26 cellular contexts compared by ENCODE assay signal in the genomic region with DNA sequence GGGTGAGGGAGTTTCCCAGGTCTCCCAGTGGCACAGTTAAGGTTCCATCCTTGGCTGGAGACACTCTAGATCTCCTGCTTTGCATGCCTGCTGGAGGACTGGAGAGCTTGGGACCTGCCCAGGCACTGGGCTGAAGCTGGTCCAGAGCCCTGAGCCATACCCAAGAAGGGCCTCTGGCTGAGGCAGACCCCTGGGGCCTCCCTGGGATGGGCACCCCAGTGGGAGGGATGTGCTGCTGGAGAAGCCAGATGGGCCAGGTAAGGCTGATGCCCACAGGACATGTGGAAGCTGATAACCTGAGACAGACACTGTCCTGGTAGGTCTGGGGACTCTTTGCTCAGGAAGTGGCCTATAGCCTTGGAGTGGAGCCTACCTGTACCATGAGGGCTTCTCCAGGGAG.
DNase-seq lines count a peak whose midpoint lies in the region; ATAC-seq and TF ChIP-seq lines count a peak whose summit lies in the region.
"Had no signal": no experiment of that assay in that cellular context is flagged by ENCODE, and none has a peak within 500 bp of the region (broad histone marks: within the 10 kb centered on the region; RNA-seq: fewer than 3 reads in every experiment).

No MANE protein-coding gene starts in this region.

- no peaks in the 10 kb centered on the region for H3K36me3 Mint-ChIP-seq in natural killer cell treated with Interleukin-12 subunit alpha and Interleukin-12 subunit beta and Interleukin-15 and Interleukin-18, amount 100 ng/mL, for 72 hours
- H3K36me3 Mint-ChIP-seq in natural killer cell = no peaks in the 10 kb centered on the region
- no peaks in the 10 kb centered on the region for H3K36me3 Mint-ChIP-seq in activated T-helper 17 cell treated with anti-CD3 and anti-CD28 coated beads, Interleukin-2, amount 50 U/mL, for 72 hours (ENCODE audit: low read depth)
- H3K36me3 Mint-ChIP-seq: CD14-positive monocyte; CD4-positive, alpha-beta memory T cell; CD4-positive, CD25-positive, alpha-beta regulatory T cell; CD8-positive, alpha-beta memory T cell had no signal

- H3K27ac Mint-ChIP-seq in natural killer cell treated with Interleukin-12 subunit alpha and Interleukin-12 subunit beta and Interleukin-15 and Interleukin-18, amount 100 ng/mL, for 72 hours = no peak overlapping the region
- no peak overlapping the region for H3K27ac Mint-ChIP-seq in natural killer cell
- H3K27ac Mint-ChIP-seq in activated T-helper 17 cell treated with anti-CD3 and anti-CD28 coated beads, Interleukin-2, amount 50 U/mL, for 72 hours = no peak overlapping the region
- H3K27ac Mint-ChIP-seq: CD4-positive, alpha-beta memory T cell; CD4-positive, CD25-positive, alpha-beta regulatory T cell; CD8-positive, alpha-beta memory T cell had no signal

- H3K36me3 ChIP-seq in Panc1 (ENCODE audit: control insufficient read depth, insufficient read depth, low read length) = no peaks in the 10 kb centered on the region
- H3K36me3 ChIP-seq: BE2C, BLaER1 had no signal

- no peak overlapping the region for H3K27ac ChIP-seq in Panc1 (ENCODE audit: low read length)
- H3K27ac ChIP-seq: BLaER1 had no signal

- POLR2A ChIA-PET in Panc1 (lab: Charles Lee) = no interaction called here

- in situ Hi-C loops in Panc1 (cut with HindIII; ENCODE audit: low pct_unique_long_range_greater_than_20kb, low sequenced_read_pairs) = no loop called here

- H3K9me3 Mint-ChIP-seq in natural killer cell treated with Interleukin-12 subunit alpha and Interleukin-12 subunit beta and Interleukin-15 and Interleukin-18, amount 100 ng/mL, for 72 hours = no peaks in the 10 kb centered on the region
- no peaks in the 10 kb centered on the region for H3K9me3 Mint-ChIP-seq in natural killer cell
- no peaks in the 10 kb centered on the region for H3K9me3 Mint-ChIP-seq in activated T-helper 17 cell treated with anti-CD3 and anti-CD28 coated beads, Interleukin-2, amount 50 U/mL, for 72 hours
- H3K9me3 Mint-ChIP-seq: CD4-positive, CD25-positive, alpha-beta regulatory T cell had no signal

- peaks cover 5% of the 10 kb centered on the region; the same call in 1 of the 2 replicates for H3K27me3 ChIP-seq in Panc1 (ENCODE audit: control insufficient read depth, insufficient read depth, low read length)
- H3K27me3 ChIP-seq: BE2C, BLaER1 had no signal

- CTCF ChIA-PET in Panc1 (lab: Charles Lee) = no interaction called here

- no peak for DNase-seq in natural killer cell treated with Interleukin-12 subunit alpha and Interleukin-12 subunit beta and Interleukin-15 and Interleukin-18, amount 100 ng/mL, for 72 hours (ENCODE audit: low spot score)
- DNase-seq in natural killer cell (no peak), Panc1 (ENCODE audit: low read depth, low spot score) (no peak), mesenteric fat pad (ENCODE audit: low spot score) (peak; percentile 71), RPMI8226 (no peak), germinal center (ENCODE audit: low spot score) (no peak)
- DNase-seq: 8988T; ACHN; BE2C; C1 segment of cervical spinal cord; CD4-positive, alpha-beta memory T cell; CD4-positive, CD25-positive, alpha-beta regulatory T cell; CD8-positive, alpha-beta memory T cell; COR-L47; DMS 273 treated with DMSO at 0.1 percent for 48 hours; DMS153; DMS53; DMS79; DND-41; EL; GDM1 had no signal

- intact Hi-C loops in natural killer cell (cut with micrococcal nuclease) (no loop called here), Panc1 (cut with micrococcal nuclease; ENCODE audit: unreplicated experiment) (no loop called here)

- H3K4me3 ChIP-seq in Panc1 (ENCODE audit: low read depth in 2 of 2, low read length in 2 of 2) = no peak overlapping the region
- H3K4me3 ChIP-seq: BLaER1, GM12878 had no signal

- TF ChIP-seq CTCF in natural killer cell (IDR thresholded peaks at IDR 0.05) = no peak
- no peak for TF ChIP-seq CTCF in Panc1 (IDR thresholded peaks at IDR 0.05)

- ATAC-seq in natural killer cell treated with Interleukin-12 subunit alpha and Interleukin-12 subunit beta and Interleukin-15 and Interleukin-18, amount 100 ng/mL, for 72 hours = peak; percentile 14 to 20
- ATAC-seq in natural killer cell (no peak), Panc1 (0 out of 2 replicates have a peak, but pooled peaks have one; percentile 39), HG03108 (IDR thresholded peaks at IDR 0.05; ENCODE audit: unreplicated experiment) (no peak)
- ATAC-seq in activated T-helper 17 cell treated with anti-CD3 and anti-CD28 coated beads, Interleukin-2, amount 50 U/mL, for 72 hours (replicated peaks) = peak; percentile 12
- ATAC-seq: GM12878 had no signal

- H3K9me3 ChIP-seq in Panc1 (ENCODE audit: control insufficient read depth, insufficient read depth, low read depth, low read length) = no peaks in the 10 kb centered on the region
- H3K9me3 ChIP-seq: BE2C, BLaER1 had no signal

- no TSS peak for BruUV-seq in Panc1 (replicated peaks; lab: Mats Ljungman, UMichigan)

- peaks cover 0 to 2% of the 10 kb centered on the region in 2 donors for H3K27me3 Mint-ChIP-seq in natural killer cell treated with Interleukin-12 subunit alpha and Interleukin-12 subunit beta and Interleukin-15 and Interleukin-18, amount 100 ng/mL, for 72 hours
- H3K27me3 Mint-ChIP-seq in natural killer cell (ENCODE audit: low read depth in 2 of 2) = peaks cover 0 to 4% of the 10 kb centered on the region in 2 donors
- H3K27me3 Mint-ChIP-seq in activated T-helper 17 cell treated with anti-CD3 and anti-CD28 coated beads, Interleukin-2, amount 50 U/mL, for 72 hours = peaks cover 9% of the 10 kb centered on the region
- H3K27me3 Mint-ChIP-seq: CD4-positive, CD25-positive, alpha-beta regulatory T cell had no signal

- H3K4me3 Mint-ChIP-seq in natural killer cell treated with Interleukin-12 subunit alpha and Interleukin-12 subunit beta and Interleukin-15 and Interleukin-18, amount 100 ng/mL, for 72 hours = no peak overlapping the region
- H3K4me3 Mint-ChIP-seq in natural killer cell = no peak overlapping the region
- no peak overlapping the region for H3K4me3 Mint-ChIP-seq in activated T-helper 17 cell treated with anti-CD3 and anti-CD28 coated beads, Interleukin-2, amount 50 U/mL, for 72 hours
- H3K4me3 Mint-ChIP-seq: CD14-positive monocyte; CD4-positive, alpha-beta memory T cell; CD4-positive, CD25-positive, alpha-beta regulatory T cell; CD8-positive, alpha-beta memory T cell had no signal

- no peaks in the 10 kb centered on the region for H3K4me1 ChIP-seq in Panc1 (ENCODE audit: control insufficient read depth, insufficient read depth, low read length)
- H3K4me1 ChIP-seq: BE2C, BLaER1 had no signal

- no peaks in the 10 kb centered on the region for H3K4me1 Mint-ChIP-seq in natural killer cell treated with Interleukin-12 subunit alpha and Interleukin-12 subunit beta and Interleukin-15 and Interleukin-18, amount 100 ng/mL, for 72 hours (ENCODE audit: low read depth in 2 of 2)
- no peaks in the 10 kb centered on the region for H3K4me1 Mint-ChIP-seq in natural killer cell
- no peaks in the 10 kb centered on the region for H3K4me1 Mint-ChIP-seq in activated T-helper 17 cell treated with anti-CD3 and anti-CD28 coated beads, Interleukin-2, amount 50 U/mL, for 72 hours
- H3K4me1 Mint-ChIP-seq: CD14-positive monocyte; CD4-positive, alpha-beta memory T cell; CD4-positive, CD25-positive, alpha-beta regulatory T cell; CD8-positive, alpha-beta memory T cell had no signal

Comparison
In these comparisons a context has a peak if more than half of its experiments do, and no peak if none do; other contexts are left out.
1. ATAC-seq: peak in natural killer cell treated with Interleukin-12 subunit alpha and Interleukin-12 subunit beta and Interleukin-15 and Interleukin-18, amount 100 ng/mL, for 72 hours (2 of 2), Panc1 (single experiment) and activated T-helper 17 cell treated with anti-CD3 and anti-CD28 coated beads, Interleukin-2, amount 50 U/mL, for 72 hours (single experiment); none in natural killer cell (0 of 3) and HG03108 (single experiment).